8 cellular contexts compared by ENCODE assay signal in genomic region chr17:40480501-40481003, GRCh38. TPM values are rescaled to one million over a fixed set of nuclear protein-coding genes. Genes with fewer than 3 reads are reported as not detected.
DNase-seq lines count a peak whose midpoint lies in the region; ATAC-seq, FAIRE-seq and TF ChIP-seq lines count a peak whose summit lies in the region.

No MANE protein-coding gene starts in this region.

- no peak for FAIRE-seq in GM12892 (lab: Jason Lieb, UNC)

- peak; percentile 75 for DNase-seq in HT1080 (ENCODE audit: low read depth)
- peak; percentile 60 for DNase-seq in activated CD4-positive, alpha-beta T cell treated with anti-CD3 and anti-CD28 coated beads for 1 hour
- peak; percentile 73 for DNase-seq in effector CD4-positive, alpha-beta T cell
- DNase-seq in stimulated activated CD4-positive, alpha-beta T cell treated with anti-CD3 and anti-CD28 coated beads, Interleukin-2, amount 100 ng/mL, for 48 hours: peak; percentile 63 to 74
- DNase-seq in GM12892 (ENCODE audit: insufficient read length): no peak
- no peak for DNase-seq in NCI-H526 treated with DMSO at 0.1 percent for 48 hours (lab: John Stamatoyannopoulos, UW)

- no peak for TF ChIP-seq POLR2A in GM12892 (IDR thresholded peaks at IDR 0.05; ENCODE audit: low read depth, low read length)

- no peak for ATAC-seq in HG02840 (IDR thresholded peaks at IDR 0.05; ENCODE audit: low FRiP score, unreplicated experiment)
- ATAC-seq in HG03439 (IDR thresholded peaks at IDR 0.05; ENCODE audit: unreplicated experiment): no peak

RNA-seq across cellular contexts. Expression of gene TNS4, which starts 20.9 kb away (rescaled TPM):
- 0.10 and 0.95 TPM in 2 replicates for total RNA-seq in HT1080 (2014; rRNA removed; shearing (Covaris generic))
- 3.3 and 4.0 TPM in 2 replicates for polyA plus RNA-seq in HT1080 (2015; cell fraction: cytosol; rRNA removed)
- polyA plus RNA-seq in HT1080 (2015; cell fraction: nucleus; rRNA removed): 6.1 and 12.7 TPM in 2 replicates
- not detected for polyA plus RNA-seq in GM12892 (2012; ENCODE audit: missing spikeins)

RNA-seq across cellular contexts. Expression of gene IGFBP4, which starts 37.3 kb away (rescaled TPM):
- 0.07 and 0.14 TPM in 2 replicates for total RNA-seq in HT1080 (2014; rRNA removed; shearing (Covaris generic))
- 0.16 and 0.65 TPM in 2 replicates for polyA plus RNA-seq in HT1080 (2015; cell fraction: cytosol; rRNA removed)
- 0.60 and 0.81 TPM in 2 replicates for polyA plus RNA-seq in HT1080 (2015; cell fraction: nucleus; rRNA removed)
- polyA plus RNA-seq in GM12892 (2012; ENCODE audit: missing spikeins): 3.6 TPM

Comparison
In these comparisons a context has a peak if more than half of its experiments do, and no peak if none do; other contexts are left out.
1. DNase-seq: peak in HT1080 (single experiment), activated CD4-positive, alpha-beta T cell treated with anti-CD3 and anti-CD28 coated beads for 1 hour (single experiment), effector CD4-positive, alpha-beta T cell (single experiment) and stimulated activated CD4-positive, alpha-beta T cell treated with anti-CD3 and anti-CD28 coated beads, Interleukin-2, amount 100 ng/mL, for 48 hours (2 of 2); none in GM12892 (single experiment) and NCI-H526 treated with DMSO at 0.1 percent for 48 hours (single experiment).